1 cellular context compared by ENCODE assay signal in the genomic region with DNA sequence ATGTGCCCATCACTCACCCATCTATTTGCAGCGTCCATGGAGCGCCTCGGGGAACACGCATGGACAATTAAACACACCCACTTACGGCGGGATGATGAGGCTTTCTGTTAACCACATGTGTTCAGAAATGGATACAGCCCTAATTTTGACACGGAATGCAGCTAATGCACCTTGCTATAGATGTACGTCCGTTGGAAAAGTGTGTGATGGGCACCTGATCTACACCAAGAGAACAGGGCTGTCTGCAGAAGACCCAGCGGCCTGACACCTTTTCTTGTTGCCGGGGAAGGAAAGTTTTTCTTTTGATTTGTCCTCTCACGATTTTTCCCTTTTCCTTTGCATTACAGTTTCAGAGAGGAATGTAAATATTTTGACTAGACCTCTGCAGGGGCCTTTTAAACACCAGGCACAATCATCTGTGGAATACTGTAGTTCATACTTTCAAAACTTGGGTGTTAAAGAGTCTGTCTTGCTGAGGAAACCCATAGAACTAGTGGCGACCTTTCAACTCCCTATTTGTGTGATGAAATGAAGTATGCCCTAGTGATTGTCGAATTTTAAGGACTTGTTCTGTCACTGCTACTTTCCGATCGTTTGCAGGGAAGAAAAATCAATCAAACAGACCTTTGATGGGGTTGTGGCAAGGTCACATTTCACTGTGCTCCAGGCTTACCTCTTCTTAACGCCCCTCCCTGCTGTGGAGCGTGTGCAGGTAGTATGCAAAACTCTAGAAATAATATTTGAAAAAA.
TF ChIP-seq lines count a peak whose summit lies in the region.

No MANE protein-coding gene starts in this region.

TF ChIP-seq in IMR-90, 13 proteins besides CTCF, POLR2A, EP300 and RAD21 (continued from another document):
- no peak for TF ChIP-seq CEBPB (IDR thresholded peaks at IDR 0.05; ENCODE audit: low read depth, low read length)
- no peak for TF ChIP-seq NFE2L2 (IDR thresholded peaks at IDR 0.05; ENCODE audit: low read depth, low read length)
- no peak for TF ChIP-seq MXI1 (IDR thresholded peaks at IDR 0.05; ENCODE audit: borderline replicate concordance, low read depth, low read length)
- TF ChIP-seq SMC3 (IDR thresholded peaks at IDR 0.05; ENCODE audit: low read depth, low read length), result no peak
- no peak for TF ChIP-seq RCOR1 (IDR thresholded peaks at IDR 0.05; ENCODE audit: insufficient replicate concordance, low read length)
TF ChIP-seq in IMR-90: peak in this region for 1.
